In the genomic region with DNA sequence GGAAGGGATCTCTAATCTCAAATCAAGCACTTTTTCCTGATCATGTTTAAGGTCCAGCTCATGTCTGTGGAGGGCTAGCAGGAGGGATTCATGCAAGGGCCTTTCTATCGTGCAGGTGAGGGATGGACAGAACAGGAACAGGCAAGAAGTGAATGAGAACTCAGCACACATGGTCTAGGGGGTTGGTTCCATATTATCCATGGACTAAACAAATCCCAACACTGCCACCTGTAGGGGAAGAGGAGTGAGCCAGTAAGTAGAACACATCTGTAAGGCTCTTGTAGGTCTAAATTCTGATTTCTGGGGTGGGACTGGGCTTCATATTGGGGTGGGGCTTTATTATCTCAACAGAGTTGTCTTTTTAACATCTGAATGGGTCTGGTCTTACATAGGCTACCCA, we compare ENCODE assay signal across 8 cellular contexts.
A peak's percentile ranks its signal among the peaks of the same experiment; 100 is the strongest.
DNase-seq lines count a peak whose midpoint lies in the region; ATAC-seq and TF ChIP-seq lines count a peak whose summit lies in the region.

No MANE protein-coding gene starts in this region.

- no peaks in the 10 kb centered on the region for H3K9me3 Mint-ChIP-seq in osteocyte (ENCODE audit: unreplicated experiment)
- H3K9me3 Mint-ChIP-seq in T-helper 2 cell treated with Interferon-gamma antibody and Interleukin-4, amounts not matched to agents 5 μg/mL and 100 μg/mL, for 36 hours = no peaks in the 10 kb centered on the region

- H3K4me1 Mint-ChIP-seq in osteocyte (ENCODE audit: unreplicated experiment) = no peaks in the 10 kb centered on the region
- peaks cover 37% of the 10 kb centered on the region for H3K4me1 Mint-ChIP-seq in T-helper 2 cell treated with Interferon-gamma antibody and Interleukin-4, amounts not matched to agents 5 μg/mL and 100 μg/mL, for 36 hours (ENCODE audit: low read depth)

- no peaks in the 10 kb centered on the region for H3K36me3 Mint-ChIP-seq in osteocyte (ENCODE audit: unreplicated experiment)
- no peaks in the 10 kb centered on the region for H3K36me3 Mint-ChIP-seq in T-helper 2 cell treated with Interferon-gamma antibody and Interleukin-4, amounts not matched to agents 5 μg/mL and 100 μg/mL, for 36 hours (ENCODE audit: low read depth)

- H3K27me3 Mint-ChIP-seq in osteocyte (ENCODE audit: unreplicated experiment) = no peaks in the 10 kb centered on the region
- peaks cover 2% of the 10 kb centered on the region for H3K27me3 Mint-ChIP-seq in T-helper 2 cell treated with Interferon-gamma antibody and Interleukin-4, amounts not matched to agents 5 μg/mL and 100 μg/mL, for 36 hours (ENCODE audit: low read depth)

- no peak overlapping the region for H3K27ac ChIP-seq in brain microvascular endothelial cell

- no peak overlapping the region for H3K4me3 ChIP-seq in brain microvascular endothelial cell (ENCODE audit: low read depth, low read length)

- DNase-seq in NCI-H146 (lab: John Stamatoyannopoulos, UW) (peak; percentile 10), NCI-H146 treated with DMSO at 0.1 percent for 48 hours (lab: John Stamatoyannopoulos, UW; ENCODE audit: unreplicated experiment) (no peak), Kasumi-1 (lab: John Stamatoyannopoulos, UW) (peak; percentile 50 to 69), brain microvascular endothelial cell (peak; percentile 31), osteocyte (ENCODE audit: extremely low spot score, unreplicated experiment) (no peak)
- DNase-seq in T-helper 2 cell treated with Interferon-gamma antibody and Interleukin-4, amounts not matched to agents 5 μg/mL and 100 μg/mL, for 36 hours (ENCODE audit: low spot score) = no peak

- no peak overlapping the region for H3K27ac Mint-ChIP-seq in osteocyte (ENCODE audit: unreplicated experiment)
- no peak overlapping the region for H3K27ac Mint-ChIP-seq in T-helper 2 cell treated with Interferon-gamma antibody and Interleukin-4, amounts not matched to agents 5 μg/mL and 100 μg/mL, for 36 hours

- TF ChIP-seq CTCF in brain microvascular endothelial cell (IDR thresholded peaks at IDR 0.05; ENCODE audit: low read depth, low read length, missing control alignments) = peak; percentile 48
- peak; percentile 22 for TF ChIP-seq CTCF in osteocyte (IDR thresholded peaks at IDR 0.05)

- H3K4me3 Mint-ChIP-seq in osteocyte (ENCODE audit: unreplicated experiment) = no peak overlapping the region
- H3K4me3 Mint-ChIP-seq in T-helper 2 cell treated with Interferon-gamma antibody and Interleukin-4, amounts not matched to agents 5 μg/mL and 100 μg/mL, for 36 hours = no peak overlapping the region

- ATAC-seq in HG03108 (IDR thresholded peaks at IDR 0.05; ENCODE audit: unreplicated experiment) = no peak
- ATAC-seq in HG03159 (IDR thresholded peaks at IDR 0.05; ENCODE audit: unreplicated experiment) = no peak

- in situ Hi-C loops in brain microvascular endothelial cell (cut with HindIII; ENCODE audit: low pct_ligation_motif_present, low sequenced_read_pairs) = no loop called here

- no peaks in the 10 kb centered on the region for H3K36me3 ChIP-seq in brain microvascular endothelial cell (replicated peaks)

- no peaks in the 10 kb centered on the region for H3K27me3 ChIP-seq in brain microvascular endothelial cell (replicated peaks)

Comparison
In these comparisons a context has a peak if more than half of its experiments do, and no peak if none do; other contexts are left out.
1. DNase-seq: peak in NCI-H146 (single experiment), Kasumi-1 (2 of 2) and brain microvascular endothelial cell (single experiment); none in NCI-H146 treated with DMSO at 0.1 percent for 48 hours (single experiment), osteocyte (single experiment) and T-helper 2 cell treated with Interferon-gamma antibody and Interleukin-4, amounts not matched to agents 5 μg/mL and 100 μg/mL, for 36 hours (single experiment).